10 cellular contexts compared by ENCODE assay signal in genomic region chr3:43892535-43892934, GRCh38.
DNase-seq lines count a peak whose midpoint lies in the region; ATAC-seq lines count a peak whose summit lies in the region.
"Had no signal": no experiment of that assay in that cellular context is flagged by ENCODE, and none has a peak within 500 bp of the region (broad histone marks: within the 10 kb centered on the region; RNA-seq: fewer than 3 reads in every experiment).

No MANE protein-coding gene starts in this region.

- H3K9me3 ChIP-seq in BLaER1 treated with 17β-estradiol and CSF1 and Interleukin-3, amounts not matched to agents 10 nM and 100 nM (replicated peaks in 1 of 11), result peaks cover 0 to 18% (median 5%) of the 10 kb centered on the region in 11 experiments; a peak in 9 of 22 replicates

- ATAC-seq in HG03175 (IDR thresholded peaks at IDR 0.05; ENCODE audit: unreplicated experiment) (peak; percentile 71), HG03196 (IDR thresholded peaks at IDR 0.05; ENCODE audit: unreplicated experiment) (no peak)

- H3K4me3 ChIP-seq in BLaER1 treated with 17β-estradiol and CSF1 and Interleukin-3, amounts not matched to agents 10 nM and 100 nM, result 0 out of 20 replicates have a peak overlapping the region, but pooled peaks of 2 of the 10 experiments have one; percentile 2 to 8

- H3K4me2 ChIP-seq in BLaER1 treated with 17β-estradiol and CSF1 and Interleukin-3, amounts not matched to agents 10 nM and 100 nM, result peak overlapping the region; percentile 73 to 96 (median 83)

- H3K4me1 ChIP-seq in BLaER1 treated with 17β-estradiol and CSF1 and Interleukin-3, amounts not matched to agents 10 nM and 100 nM, result peaks cover 30 to 46% (median 32%) of the 10 kb centered on the region in 10 experiments

- H3K27me3 ChIP-seq in BLaER1 treated with 17β-estradiol and CSF1 and Interleukin-3, amounts not matched to agents 10 nM and 100 nM, result peaks cover 0 to 9% (median 0%) of the 10 kb centered on the region in 11 experiments; a peak in 2 of 22 replicates

- H3K9ac ChIP-seq in BLaER1 treated with 17β-estradiol and CSF1 and Interleukin-3, amounts not matched to agents 10 nM and 100 nM, result 0 out of 22 replicates have a peak overlapping the region, but pooled peaks of 1 of the 11 experiments have one; percentile 10

- no peaks in the 10 kb centered on the region for H3K36me3 ChIP-seq in BLaER1 treated with 17β-estradiol and CSF1 and Interleukin-3, amounts not matched to agents 10 nM and 100 nM

- H3K27ac ChIP-seq in BLaER1 treated with 17β-estradiol and CSF1 and Interleukin-3, amounts not matched to agents 10 nM and 100 nM, result peak overlapping the region in 1 of 11 experiments; percentile 7; a peak in 1 of 22 replicates
- no peak overlapping the region for H3K27ac ChIP-seq in caudate nucleus (ENCODE audit: low read depth, low read length)

- no peaks in the 10 kb centered on the region for H4K20me1 ChIP-seq in BLaER1 treated with 17β-estradiol and CSF1 and Interleukin-3, amounts not matched to agents 10 nM and 100 nM

- DNase-seq in GM19240 (ENCODE audit: insufficient read length, low spot score) (peak; percentile 43), NOMO-1 (lab: John Stamatoyannopoulos, UW; ENCODE audit: unreplicated experiment in 2 of 2) (peak; percentile 78 to 92), caudate nucleus (lab: John Stamatoyannopoulos, UW) (no peak), SKM-1 (lab: John Stamatoyannopoulos, UW; ENCODE audit: unreplicated experiment) (no peak)
- DNase-seq in NK-92 treated with Interleukin-12 subunit alpha and Interleukin-12 subunit beta, amount 100 ng/mL, for 24 hours (lab: John Stamatoyannopoulos, UW), result no peak
- DNase-seq: foreskin melanocyte, NCI-H1048 had no signal

Comparison
In these comparisons a context has a peak if more than half of its experiments do, and no peak if none do; other contexts are left out.
1. DNase-seq: peak in GM19240 (single experiment) and NOMO-1 (2 of 2); none in caudate nucleus (0 of 61), NK-92 treated with Interleukin-12 subunit alpha and Interleukin-12 subunit beta, amount 100 ng/mL, for 24 hours (single experiment) and SKM-1 (single experiment).